Comparison of ENCODE assay signal across 8 cellular contexts in genomic region chr19:2785244-2786000, GRCh38. TPM values are rescaled to one million over a fixed set of nuclear protein-coding genes. Genes with fewer than 3 reads are reported as not detected.
DNase-seq lines count a peak whose midpoint lies in the region; TF ChIP-seq lines count a peak whose summit lies in the region.

Gene THOP1 (plus strand): TSS chr19:2785503. CDS start chr19:2785663, 160 bp downstream.

- H3K4me3 ChIP-seq in SK-N-SH (ENCODE audit: low read depth in 2 of 2, low read length in 1 of 2) = peak within 1 kb of the TSS; percentile 86 to 90

- CTCF ChIA-PET in SK-N-SH (lab: Yijun Ruan, JAX) = interaction anchor here (0.8 to 3.4 kb wide), 4 partner anchors 8 to 149 kb away, joined by 3 to 13 read pairs (median 3); partner anchors contain the start of genes ZNF554 and ZNF555

- peaks cover 0 to 8% of the 10 kb centered on the region in 2 experiments for H3K36me3 ChIP-seq in SK-N-SH (replicated peaks in 1 of 2; ENCODE audit: control insufficient read depth in 1 of 2, insufficient read depth in 2 of 2, low read length in 1 of 2)

- H3F3A ChIP-seq in SK-N-SH (replicated peaks; ENCODE audit: insufficient read depth) = peaks cover 12% of the 10 kb centered on the region

- H3K9me3 ChIP-seq in SK-N-SH = no peaks in the 10 kb centered on the region

- H3K36me3 Mint-ChIP-seq in HFFc6 (ENCODE audit: low read depth) = peaks cover 2% of the 10 kb centered on the region

- peak within 1 kb of the TSS; percentile 61 to 77 for H3K27ac ChIP-seq in SK-N-SH (ENCODE audit: low read depth in 2 of 2, low read length in 1 of 2)

- H3K9me3 Mint-ChIP-seq in HFFc6 = no peaks in the 10 kb centered on the region

- peaks cover 2% of the 10 kb centered on the region; the same call in 1 of the 2 replicates for H3K27me3 Mint-ChIP-seq in HFFc6 (ENCODE audit: insufficient read depth)

- TF ChIP-seq RAD21 in SK-N-SH (IDR thresholded peaks at IDR 0.05; ENCODE audit: low read length) = no peak

- no peaks in the 10 kb centered on the region for H3K27me3 ChIP-seq in SK-N-SH (ENCODE audit: insufficient read depth)

- peaks cover 44% of the 10 kb centered on the region for H3K4me1 Mint-ChIP-seq in HFFc6 (ENCODE audit: low read depth)

- H3K4me1 ChIP-seq in SK-N-SH (ENCODE audit: control insufficient read depth in 1 of 2, insufficient read depth in 2 of 2, low read depth in 1 of 2, low read length in 1 of 2) = peaks cover 4 to 25% of the 10 kb centered on the region in 2 experiments; a peak in 2 of 4 replicates

- peaks cover 17% of the 10 kb centered on the region for H4K20me1 ChIP-seq in SK-N-SH (ENCODE audit: insufficient read depth)

- TF ChIP-seq EP300 in SK-N-SH (IDR thresholded peaks at IDR 0.05; ENCODE audit: borderline replicate concordance in 1 of 2, low read depth in 1 of 2, low read length in 1 of 2) = no peak

- TF ChIP-seq CTCF in HFFc6 (IDR thresholded peaks at IDR 0.05) (no peak), SK-N-SH (IDR thresholded peaks at IDR 0.05) (no peak)

- no peaks in the 10 kb centered on the region for H3K9me2 ChIP-seq in SK-N-SH

- H3K9ac ChIP-seq in SK-N-SH = peak within 1 kb of the TSS; percentile 86

- WGBS in SK-N-SH (ENCODE audit: low lambda C conversion rate) = 1% methylated on average over 13 of the region's 78 CpGs

- peaks cover 75% of the 10 kb centered on the region for H3K79me2 ChIP-seq in SK-N-SH (ENCODE audit: insufficient read depth)

- POLR2A ChIA-PET in SK-N-SH (lab: Yijun Ruan, JAX) = interaction anchor here (0.6 to 1.0 kb wide), 2 partner anchors 34 to 68 kb away, joined by 3 read pairs; no protein-coding TSS in a partner anchor

- peak within 1 kb of the TSS; percentile 82 for H3K27ac Mint-ChIP-seq in HFFc6

- DNase-seq in GM03348 (ENCODE audit: low spot score) (peak; percentile 100), HFFc6 (peak; percentile 98), NCI-H1048 (lab: John Stamatoyannopoulos, UW) (peak; percentile 99), SK-N-SH (peak; percentile 99), germinal center (ENCODE audit: low spot score) (peak; percentile 97), non-pigmented ciliary epithelial cell (ENCODE audit: low read depth) (peak; percentile 91), superior temporal gyrus (ENCODE audit: extremely low spot score) (peak; percentile 99)
- peak; percentile 100 for DNase-seq in activated naive CD4-positive, alpha-beta T cell treated with anti-CD3 and anti-CD28 coated beads, Interleukin-2, amount 50 U/mL, for 16 hours

- H3K4me3 Mint-ChIP-seq in HFFc6 = peak within 1 kb of the TSS; percentile 95

- H3K4me2 ChIP-seq in SK-N-SH = peak within 1 kb of the TSS; percentile 83

- peak within 1 kb of the TSS; percentile 92 for H2AFZ ChIP-seq in SK-N-SH (ENCODE audit: low read depth)

TF ChIP-seq in SK-N-SH, 30 proteins besides CTCF, POLR2A, EP300 and RAD21:
- peak; percentile 81 for TF ChIP-seq MXI1 (IDR thresholded peaks at IDR 0.05; ENCODE audit: low read depth, low read length)
- TF ChIP-seq NRF1 (IDR thresholded peaks at IDR 0.05; ENCODE audit: low read depth, low read length) = peak; percentile 97
- 0 out of 2 replicates have a peak, but pooled peaks have one; percentile 3 for TF ChIP-seq TAF1 (IDR thresholded peaks at IDR 0.05; ENCODE audit: borderline replicate concordance, low read depth, low read length)
- peak; percentile 68 for TF ChIP-seq POLR2AphosphoS5 (IDR thresholded peaks at IDR 0.05; ENCODE audit: low read depth, low read length)
- TF ChIP-seq, protein P1, sequence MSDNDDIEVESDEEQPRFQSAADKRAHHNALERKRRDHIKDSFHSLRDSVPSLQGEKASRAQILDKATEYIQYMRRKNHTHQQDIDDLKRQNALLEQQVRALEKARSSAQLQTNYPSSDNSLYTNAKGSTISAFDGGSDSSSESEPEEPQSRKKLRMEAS (IDR thresholded peaks at IDR 0.05; ENCODE audit: low read depth) = peak; percentile 32; the same call in 1 of the 2 replicates
- no peak for TF ChIP-seq RFX5 (IDR thresholded peaks at IDR 0.05; ENCODE audit: low read length)
- no peak for TF ChIP-seq FOXJ3 (CRISPR knock-in tag; IDR thresholded peaks at IDR 0.05)
- no peak for TF ChIP-seq RXRA (IDR thresholded peaks at IDR 0.05; ENCODE audit: borderline replicate concordance, low read depth)
TF ChIP-seq in SK-N-SH: peak in this region for 5.

RNA-seq across cellular contexts. Expression of gene THOP1, which starts in this region (rescaled TPM):
- 100 to 1,000 TPM in 1 of 6 experiments, 10 to 100 TPM in 5; 83.7 to 114 (median 94.3) TPM for total RNA-seq in HFFc6 (2021; fragmentation: NEBNext Ultra II Directional; extraction: Animal tissue kit (Norgen Biotek cat#: 25700))
- polyA plus RNA-seq in SK-N-SH (2012; rRNA removed) = 124 and 138 TPM in 2 replicates
- polyA plus RNA-seq in SK-N-SH (2012; cell fraction: cytosol; rRNA removed) = 57.3 and 90.2 TPM in 2 replicates
- polyA plus RNA-seq in SK-N-SH (2012; cell fraction: nucleus; rRNA removed) = 210 and 269 TPM in 2 replicates

Comparison
In these comparisons a context has a peak if more than half of its experiments do, and no peak if none do; other contexts are left out.
1. Peak in every context shown above with its lines: DNase-seq, H3K4me3 ChIP-seq and H3K27ac ChIP-seq.